ENCODE assay signal across 27 cellular contexts in genomic region chr11:86132667-86133310, GRCh38.
"Had no signal": no experiment of that assay in that cellular context is flagged by ENCODE, and none has a peak within 500 bp of the region (broad histone marks: within the 10 kb centered on the region; RNA-seq: fewer than 3 reads in every experiment).

No MANE protein-coding gene starts in this region.

- H3K9me3 ChIP-seq: ascending aorta had no signal

- H3K4me3 ChIP-seq: ascending aorta had no signal

- DNase-seq: activated B cell treated with CpG ODN at 0.5 μM for 24 hours; activated CD4-positive, alpha-beta memory T cell treated with anti-CD3 and anti-CD28 coated beads for 36 hours; activated CD4-positive, alpha-beta T cell treated with anti-CD3 and anti-CD28 coated beads for 48 hours; activated CD4-positive, alpha-beta T cell treated with anti-CD3 and anti-CD28 coated beads, Interleukin-2, amount 50 U/mL, for 1 hour; activated CD8-positive, alpha-beta memory T cell treated with anti-CD3 and anti-CD28 coated beads, Interleukin-2, amount 10 ng/mL, durations not matched to agents 7 days and 5 days; activated CD8-positive, alpha-beta memory T cell treated with anti-CD3 and anti-CD28 coated beads, Interleukin-2, amount 50 U/mL, for 4 hours; activated CD8-positive, alpha-beta T cell treated with anti-CD3 and anti-CD28 coated beads, Interleukin-2, amount 10 ng/mL, durations not matched to agents 7 days and 5 days; activated gamma-delta T cell; activated naive CD4-positive, alpha-beta T cell; activated naive CD4-positive, alpha-beta T cell treated with anti-CD3 and anti-CD28 coated beads, Interleukin-2, amount 10 ng/mL, durations not matched to agents 7 days and 5 days; activated naive CD8-positive, alpha-beta T cell treated with anti-CD3 and anti-CD28 coated beads, Interleukin-2, amount 10 ng/mL, durations not matched to agents 7 days and 5 days; activated T-cell treated with anti-CD3 and anti-CD28 coated beads, Interleukin-2, amount 50 U/mL, for 1 hour; activated T-cell treated with anti-CD3 and anti-CD28 coated beads, Interleukin-2, amount 50 U/mL, for 48 hours; brain microvascular endothelial cell; cortex of kidney; effector CD8-positive, alpha-beta T cell; foreskin fibroblast; head of caudate nucleus; T-helper 2 cell; WERI-Rb-1 had no signal

- H3K27ac Mint-ChIP-seq: activated B cell treated with CpG ODN at 0.5 μM for 24 hours; activated CD4-positive, alpha-beta memory T cell treated with anti-CD3 and anti-CD28 coated beads for 36 hours; activated CD8-positive, alpha-beta memory T cell treated with anti-CD3 and anti-CD28 coated beads, Interleukin-2, amount 10 ng/mL, durations not matched to agents 7 days and 5 days; activated CD8-positive, alpha-beta T cell treated with anti-CD3 and anti-CD28 coated beads, Interleukin-2, amount 10 ng/mL, durations not matched to agents 7 days and 5 days; activated naive CD4-positive, alpha-beta T cell treated with anti-CD3 and anti-CD28 coated beads, Interleukin-2, amount 10 ng/mL, durations not matched to agents 7 days and 5 days; activated naive CD4-positive, alpha-beta T cell treated with anti-CD3 and anti-CD28 coated beads, Interleukin-2, amount 50 U/mL, for 72 hours; activated naive CD8-positive, alpha-beta T cell treated with anti-CD3 and anti-CD28 coated beads, Interleukin-2, amount 10 ng/mL, durations not matched to agents 7 days and 5 days; activated T-helper 1 cell treated with anti-CD3 and anti-CD28 coated beads, Interleukin-12 subunit alpha, Interleukin-12 subunit beta, Interleukin-2, Interleukin-4 antibody, amounts not matched to agents 30 ng/mL and 10 ng/mL and 1 ng/mL, durations not matched to agents 14 hours and 24 hours and 36 hours; activated T-helper 2 cell treated with anti-CD3 and anti-CD28 coated beads, Interferon-gamma antibody, Interleukin-2, Interleukin-4, amounts not matched to agents 10 μg/mL and 5 μg/mL and 100 μg/mL, durations not matched to agents 14 hours and 24 hours and 36 hours had no signal

- H3K9me3 Mint-ChIP-seq: activated B cell treated with CpG ODN at 0.5 μM for 24 hours; activated CD4-positive, alpha-beta memory T cell treated with anti-CD3 and anti-CD28 coated beads for 36 hours; activated naive CD4-positive, alpha-beta T cell treated with anti-CD3 and anti-CD28 coated beads, Interleukin-2, amount 10 ng/mL, durations not matched to agents 7 days and 5 days; activated T-helper 1 cell treated with anti-CD3 and anti-CD28 coated beads, Interleukin-12 subunit alpha, Interleukin-12 subunit beta, Interleukin-2, Interleukin-4 antibody, amounts not matched to agents 30 ng/mL and 10 ng/mL and 1 ng/mL, durations not matched to agents 14 hours and 24 hours and 36 hours; activated T-helper 2 cell treated with anti-CD3 and anti-CD28 coated beads, Interferon-gamma antibody, Interleukin-2, Interleukin-4, amounts not matched to agents 10 μg/mL and 5 μg/mL and 100 μg/mL, durations not matched to agents 14 hours and 24 hours and 36 hours; central memory CD8-positive, alpha-beta T cell had no signal

- H3K27me3 Mint-ChIP-seq: activated B cell treated with CpG ODN at 0.5 μM for 24 hours; activated CD4-positive, alpha-beta memory T cell treated with anti-CD3 and anti-CD28 coated beads for 36 hours; activated CD8-positive, alpha-beta memory T cell treated with anti-CD3 and anti-CD28 coated beads, Interleukin-2, amount 10 ng/mL, durations not matched to agents 7 days and 5 days; central memory CD8-positive, alpha-beta T cell had no signal

- H3K27ac ChIP-seq: ascending aorta, brain microvascular endothelial cell, WERI-Rb-1 had no signal

- H3K36me3 ChIP-seq: ascending aorta, brain microvascular endothelial cell, WERI-Rb-1 had no signal

- H3K36me3 Mint-ChIP-seq: activated CD4-positive, alpha-beta memory T cell treated with anti-CD3 and anti-CD28 coated beads for 36 hours; activated naive CD4-positive, alpha-beta T cell treated with anti-CD3 and anti-CD28 coated beads, Interleukin-2, amount 10 ng/mL, durations not matched to agents 7 days and 5 days; activated naive CD4-positive, alpha-beta T cell treated with anti-CD3 and anti-CD28 coated beads, Interleukin-2, amount 50 U/mL, for 72 hours had no signal

- H3K27me3 ChIP-seq: ascending aorta, brain microvascular endothelial cell had no signal

- ATAC-seq: activated CD4-positive, CD25-positive, alpha-beta regulatory T cell treated with anti-CD3 and anti-CD28 coated beads, Interleukin-2, amount 50 U/mL, for 24 hours; activated CD8-positive, alpha-beta memory T cell treated with anti-CD3 and anti-CD28 coated beads, Interleukin-2, amount 10 ng/mL, durations not matched to agents 7 days and 5 days; activated CD8-positive, alpha-beta T cell treated with anti-CD3 and anti-CD28 coated beads, Interleukin-2, amount 10 ng/mL, durations not matched to agents 7 days and 5 days; activated naive CD4-positive, alpha-beta T cell treated with anti-CD3 and anti-CD28 coated beads, Interleukin-2, amount 50 U/mL, for 72 hours; esophagus mucosa had no signal

- H3K4me3 Mint-ChIP-seq: activated B cell treated with CpG ODN at 0.5 μM for 24 hours; activated CD4-positive, alpha-beta memory T cell treated with anti-CD3 and anti-CD28 coated beads for 36 hours; activated CD8-positive, alpha-beta memory T cell treated with anti-CD3 and anti-CD28 coated beads, Interleukin-2, amount 10 ng/mL, durations not matched to agents 7 days and 5 days; activated CD8-positive, alpha-beta T cell treated with anti-CD3 and anti-CD28 coated beads, Interleukin-2, amount 10 ng/mL, durations not matched to agents 7 days and 5 days; activated naive CD4-positive, alpha-beta T cell treated with anti-CD3 and anti-CD28 coated beads, Interleukin-2, amount 10 ng/mL, durations not matched to agents 7 days and 5 days; activated naive CD8-positive, alpha-beta T cell treated with anti-CD3 and anti-CD28 coated beads, Interleukin-2, amount 10 ng/mL, durations not matched to agents 7 days and 5 days; activated T-helper 1 cell treated with anti-CD3 and anti-CD28 coated beads, Interleukin-12 subunit alpha, Interleukin-12 subunit beta, Interleukin-2, Interleukin-4 antibody, amounts not matched to agents 30 ng/mL and 10 ng/mL and 1 ng/mL, durations not matched to agents 14 hours and 24 hours and 36 hours; central memory CD8-positive, alpha-beta T cell had no signal
